ENCODE assay signal across 8 cellular contexts in genomic region chr6:31620586-31621319, GRCh38. TPM values are rescaled to one million over a fixed set of nuclear protein-coding genes. Genes with fewer than 3 reads are reported as not detected.
DNase-seq lines count a peak whose midpoint lies in the region; ATAC-seq lines count a peak whose summit lies in the region.

PRRC2A (plus strand) TSS chr6:31620715; CDS start chr6:31622790, 2,075 bp downstream.

- H2AFZ ChIP-seq in ACC112 (ENCODE audit: low read length, unreplicated experiment) (peak within 1 kb of the TSS; percentile 64), mesenchymal stem cell (ENCODE audit: low read depth, low read length) (peak within 1 kb of the TSS; percentile 61)

- H4K91ac ChIP-seq in mesenchymal stem cell (ENCODE audit: low read length): peak within 1 kb of the TSS; percentile 98

- peak within 1 kb of the TSS; percentile 94 for H3K4me3 ChIP-seq in ACC112 (ENCODE audit: low read depth, low read length)
- peak within 1 kb of the TSS; percentile 88 to 97 for H3K4me3 ChIP-seq in duodenal mucosa (ENCODE audit: low read depth in 1 of 2, low read length in 2 of 2)
- H3K4me3 ChIP-seq in mesenchymal stem cell (ENCODE audit: insufficient read depth in 1 of 2, low read depth in 1 of 2, low read length in 2 of 2): peak within 1 kb of the TSS; percentile 92 to 93

- H3K27me3 ChIP-seq in ACC112 (ENCODE audit: insufficient read depth, low read length) (no peaks in the 10 kb centered on the region), duodenal mucosa (ENCODE audit: control insufficient read depth in 1 of 2, insufficient read depth in 2 of 2, low read length in 2 of 2) (no peaks in the 10 kb centered on the region), mesenchymal stem cell (ENCODE audit: control insufficient read depth in 1 of 2, insufficient read depth in 1 of 2, low read length in 2 of 2) (peaks cover 0 to 3% of the 10 kb centered on the region in 2 experiments)

- H3K4me2 ChIP-seq in mesenchymal stem cell (ENCODE audit: low read length, poor library complexity, severe bottlenecking): peak within 1 kb of the TSS; percentile 86

- peaks cover 7% of the 10 kb centered on the region for H3K4me1 ChIP-seq in ACC112 (ENCODE audit: control insufficient read depth, insufficient read depth, low read length, unreplicated experiment)
- H3K4me1 ChIP-seq in duodenal mucosa (ENCODE audit: control insufficient read depth in 1 of 2, insufficient read depth in 2 of 2, low read length in 2 of 2): peaks cover 18 to 19% of the 10 kb centered on the region in 2 donors
- peaks cover 10% of the 10 kb centered on the region for H3K4me1 ChIP-seq in mesenchymal stem cell (ENCODE audit: control insufficient read depth, insufficient read depth, low read depth, low read length)

- H3K18ac ChIP-seq in mesenchymal stem cell (ENCODE audit: low read depth in 1 of 2, low read length in 2 of 2): peak within 1 kb of the TSS; percentile 99

- peak; percentile 84 for DNase-seq in NCI-H2029 (lab: John Stamatoyannopoulos, UW)
- DNase-seq in mesenchymal stem cell: no peak
- DNase-seq in stimulated activated CD8-positive, alpha-beta memory T cell treated with anti-CD3 and anti-CD28 coated beads, Interleukin-2, amount 100 ng/mL, for 48 hours (ENCODE audit: low read depth in 2 of 2): peak; percentile 92 to 94

- peak within 1 kb of the TSS; percentile 97 for H2BK15ac ChIP-seq in mesenchymal stem cell (ENCODE audit: low read depth, poor library complexity, severe bottlenecking)

- H3K27ac ChIP-seq in ACC112 (ENCODE audit: low read depth, low read length) (peak within 1 kb of the TSS; percentile 98), duodenal mucosa (ENCODE audit: low read depth, low read length) (peak within 1 kb of the TSS; percentile 99), mesenchymal stem cell (ENCODE audit: low read length, poor library complexity, severe bottlenecking) (peak within 1 kb of the TSS; percentile 98)

- H3K79me2 ChIP-seq in ACC112 (ENCODE audit: control insufficient read depth, insufficient read depth, low read length, unreplicated experiment): peaks cover 47% of the 10 kb centered on the region

- H2AK5ac ChIP-seq in mesenchymal stem cell (ENCODE audit: low read length, severe bottlenecking): peak within 1 kb of the TSS; percentile 98

- peak within 1 kb of the TSS; percentile 66 to 83 for H2BK12ac ChIP-seq in mesenchymal stem cell (ENCODE audit: low read length in 2 of 2)

- peak within 1 kb of the TSS; percentile 86 to 97 for H3K14ac ChIP-seq in mesenchymal stem cell (ENCODE audit: low read length in 2 of 2)

- H3K4ac ChIP-seq in mesenchymal stem cell (ENCODE audit: low read depth in 1 of 2, low read length in 2 of 2): peak within 1 kb of the TSS; percentile 99

- H2BK5ac ChIP-seq in mesenchymal stem cell (ENCODE audit: low read depth, low read length, poor library complexity, severe bottlenecking): peak within 1 kb of the TSS; percentile 91

- H3K9ac ChIP-seq in duodenal mucosa (ENCODE audit: low read depth in 1 of 2, low read length in 2 of 2) (peak within 1 kb of the TSS; percentile 98 to 99), mesenchymal stem cell (ENCODE audit: low read length) (peak within 1 kb of the TSS; percentile 95)

- under 1% methylated on average over 39 of the region's 67 CpGs for WGBS in mesenchymal stem cell

- peak within 1 kb of the TSS; percentile 96 for H4K8ac ChIP-seq in mesenchymal stem cell (ENCODE audit: low read length)

- H3K36me3 ChIP-seq in ACC112 (ENCODE audit: insufficient read depth, low read length) (peaks cover 21% of the 10 kb centered on the region), duodenal mucosa (ENCODE audit: control insufficient read depth in 1 of 2, insufficient read depth in 2 of 2, low read length in 2 of 2) (peaks cover 23 to 33% of the 10 kb centered on the region in 2 donors), mesenchymal stem cell (ENCODE audit: control insufficient read depth in 1 of 2, insufficient read depth in 2 of 2, low read depth in 1 of 2, low read length in 2 of 2) (peaks cover 29 to 31% of the 10 kb centered on the region in 2 experiments)

- peak within 1 kb of the TSS; percentile 98 for H2BK120ac ChIP-seq in mesenchymal stem cell (ENCODE audit: low read depth, low read length)

- H3K79me1 ChIP-seq in mesenchymal stem cell (replicated peaks; ENCODE audit: low read length, poor library complexity, severe bottlenecking): peaks cover 7% of the 10 kb centered on the region

- H3K9me3 ChIP-seq in duodenal mucosa (ENCODE audit: control insufficient read depth in 1 of 2, low read length in 2 of 2) (no peaks in the 10 kb centered on the region), mesenchymal stem cell (ENCODE audit: control insufficient read depth, low read length) (no peaks in the 10 kb centered on the region)

- peak within 1 kb of the TSS; percentile 79 to 93 for H3K23ac ChIP-seq in mesenchymal stem cell (ENCODE audit: low read length in 2 of 2)

- ATAC-seq in GM18519 (IDR thresholded peaks at IDR 0.05; ENCODE audit: low FRiP score, unreplicated experiment) (peak; percentile 31), HG02981 (IDR thresholded peaks at IDR 0.05; ENCODE audit: unreplicated experiment) (peak; percentile 49)
- ATAC-seq in activated CD4-positive, CD25-positive, alpha-beta regulatory T cell treated with anti-CD3 and anti-CD28 coated beads, Interleukin-2, amount 50 U/mL, for 24 hours: peak; percentile 57 to 63

RNA-seq across cellular contexts. Expression of gene PRRC2A, which starts in this region (rescaled TPM):
- 85.3 TPM for polyA plus RNA-seq in mesenchymal stem cell (2013, experiment 1 of 2)
- polyA plus RNA-seq in mesenchymal stem cell (2013, experiment 2 of 2): 79.7 TPM
